In genomic region chr2:159075726-159076125, GRCh38 we compare ENCODE assay signal across 28 cellular contexts.
DNase-seq lines count a peak whose midpoint lies in the region; ATAC-seq and TF ChIP-seq lines count a peak whose summit lies in the region.
"Had no signal": no experiment of that assay in that cellular context is flagged by ENCODE, and none has a peak within 500 bp of the region (broad histone marks: within the 10 kb centered on the region; RNA-seq: fewer than 3 reads in every experiment).

No MANE protein-coding gene starts in this region.

- H2AFZ ChIP-seq in fibroblast of lung (ENCODE audit: low read length): no peak overlapping the region

- H3K9me3 Mint-ChIP-seq in activated T-helper 17 cell treated with anti-CD3 and anti-CD28 coated beads, Interleukin-2, amount 50 U/mL, for 72 hours: no peaks in the 10 kb centered on the region
- H3K9me3 Mint-ChIP-seq: activated B cell treated with CpG ODN at 0.5 μM for 24 hours; stimulated activated memory B cell treated with anti-CD40 and anti-IgM and Interleukin-4, amounts not matched to agents 10 μg/mL and 1 μg/mL and 100 μg/mL, for 72 hours had no signal

- no peaks in the 10 kb centered on the region for H3K27me3 ChIP-seq in fibroblast of lung (ENCODE audit: control insufficient read depth, insufficient read depth, low read length)
- H3K27me3 ChIP-seq: esophagus squamous epithelium, neutrophil, spleen had no signal

- CTCF ChIA-PET in HEK293 (lab: Yijun Ruan, JAX): interaction anchor here (1.1 kb wide), 1 partner anchor 22 kb away, joined by 3 read pairs; no protein-coding TSS in a partner anchor

- no peak for TF ChIP-seq CTCF in HEK293 (tag by site-specific recombination; IDR thresholded peaks at IDR 0.05)
- no peak for TF ChIP-seq CTCF in fibroblast of lung (conservative IDR thresholded peaks at IDR 0.05 in 1 of 2, IDR thresholded peaks at IDR 0.05 in 1 of 2; ENCODE audit: low read depth in 1 of 2, low read length in 2 of 2)

- no peaks in the 10 kb centered on the region for H3K4me1 Mint-ChIP-seq in activated T-helper 17 cell treated with anti-CD3 and anti-CD28 coated beads, Interleukin-2, amount 50 U/mL, for 72 hours
- H3K4me1 Mint-ChIP-seq: activated B cell treated with CpG ODN at 0.5 μM for 24 hours; IgD-negative memory B cell; stimulated activated memory B cell treated with anti-CD40 and anti-IgM and Interleukin-4, amounts not matched to agents 10 μg/mL and 1 μg/mL and 100 μg/mL, for 72 hours had no signal

- H3K36me3 ChIP-seq in HEK293 (ENCODE audit: control insufficient read depth in 2 of 2, insufficient read depth in 1 of 2, low read length in 2 of 2) (no peaks in the 10 kb centered on the region), fibroblast of lung (ENCODE audit: control insufficient read depth, insufficient read depth, low read length) (no peaks in the 10 kb centered on the region)
- H3K36me3 ChIP-seq: esophagus squamous epithelium, HAP-1, lower lobe of right lung, neutrophil, spleen, thoracic aorta had no signal

- ATAC-seq in left lobe of liver (no peak), HG02623 (IDR thresholded peaks at IDR 0.05; ENCODE audit: unreplicated experiment) (no peak)
- ATAC-seq in activated T-helper 17 cell treated with anti-CD3 and anti-CD28 coated beads, Interleukin-2, amount 50 U/mL, for 72 hours (replicated peaks): no peak
- ATAC-seq: stimulated activated memory B cell treated with anti-CD40 and anti-IgM and Interleukin-4, amounts not matched to agents 10 μg/mL and 1 μg/mL and 100 μg/mL, for 72 hours had no signal

- H3K79me2 ChIP-seq in fibroblast of lung (ENCODE audit: control insufficient read depth, insufficient read depth, low read length): peaks cover 6% of the 10 kb centered on the region

- H3K4me3 ChIP-seq in HEK293 (ENCODE audit: low read depth, low read length) (no peak overlapping the region), fibroblast of lung (replicated peaks in 1 of 4; ENCODE audit: control extremely low read depth in 1 of 4, insufficient read depth in 1 of 4, low read depth in 3 of 4, low read length in 4 of 4) (peak overlapping the region in 1 of 4 experiments; percentile 5)
- H3K4me3 ChIP-seq: esophagus squamous epithelium, HAP-1, lower lobe of right lung, spleen, thoracic aorta had no signal

- no peaks in the 10 kb centered on the region for H3K36me3 Mint-ChIP-seq in activated T-helper 17 cell treated with anti-CD3 and anti-CD28 coated beads, Interleukin-2, amount 50 U/mL, for 72 hours (ENCODE audit: low read depth)
- H3K36me3 Mint-ChIP-seq: activated naive CD8-positive, alpha-beta T cell; IgD-negative memory B cell; stimulated activated memory B cell treated with anti-CD40 and anti-IgM and Interleukin-4, amounts not matched to agents 10 μg/mL and 1 μg/mL and 100 μg/mL, for 72 hours had no signal

- H3K9me3 ChIP-seq in HEK293 (ENCODE audit: control insufficient read depth, insufficient read depth, low read depth, low read length) (no peaks in the 10 kb centered on the region), fibroblast of lung (ENCODE audit: control insufficient read depth, insufficient read depth, low read depth, low read length) (no peaks in the 10 kb centered on the region)
- H3K9me3 ChIP-seq: Caco-2, esophagus squamous epithelium, HAP-1, lower lobe of right lung, neutrophil, spleen, thoracic aorta had no signal

- no peak overlapping the region for H3K9ac ChIP-seq in fibroblast of lung (ENCODE audit: insufficient read depth, low read length)

- H3K27ac Mint-ChIP-seq in activated T-helper 17 cell treated with anti-CD3 and anti-CD28 coated beads, Interleukin-2, amount 50 U/mL, for 72 hours: no peak overlapping the region
- H3K27ac Mint-ChIP-seq: activated B cell treated with CpG ODN at 0.5 μM for 24 hours; activated naive CD8-positive, alpha-beta T cell; IgD-negative memory B cell; stimulated activated memory B cell treated with anti-CD40 and anti-IgM and Interleukin-4, amounts not matched to agents 10 μg/mL and 1 μg/mL and 100 μg/mL, for 72 hours had no signal

- DNase-seq in amniotic epithelial cell (ENCODE audit: low read depth) (peak; percentile 33), fibroblast of lung (ENCODE audit: low read depth in 2 of 2) (peak; percentile 54 to 67), renal cortical epithelial cell (ENCODE audit: low read depth) (peak; percentile 67), left lobe of liver (ENCODE audit: low spot score) (no peak), DMS 273 (lab: John Stamatoyannopoulos, UW; ENCODE audit: unreplicated experiment) (no peak)
- DNase-seq: ACHN; activated B cell treated with CpG ODN at 0.5 μM for 24 hours; activated CD4-positive, alpha-beta T cell treated with anti-CD3 and anti-CD28 coated beads, Interleukin-2, amount 50 U/mL, for 48 hours; C1 segment of cervical spinal cord; Caco-2; DND-41; esophagus squamous epithelium; kidney; lower lobe of right lung; NCI-H1417; NCI-H446 treated with DMSO at 0.1 percent for 48 hours; Right ventricle myocardium superior; spleen; stimulated activated CD4-positive, alpha-beta T cell treated with anti-CD3 and anti-CD28 coated beads, Interleukin-4, amount 100 ng/mL, for 1 hour had no signal

- POLR2A ChIA-PET in HEK293 (lab: Yijun Ruan, JAX): no interaction called here

- peak overlapping the region; percentile 66 for H3K4me2 ChIP-seq in fibroblast of lung (ENCODE audit: extremely low read depth, insufficient read depth, low read length)

- H3K4me1 ChIP-seq in HEK293 (ENCODE audit: control insufficient read depth, insufficient read depth, low read length) (no peaks in the 10 kb centered on the region), fibroblast of lung (ENCODE audit: control insufficient read depth, extremely low read depth, insufficient read depth, low read length) (peaks cover 29% of the 10 kb centered on the region)
- H3K4me1 ChIP-seq: Caco-2 had no signal

- no peak overlapping the region for H3K4me3 Mint-ChIP-seq in activated T-helper 17 cell treated with anti-CD3 and anti-CD28 coated beads, Interleukin-2, amount 50 U/mL, for 72 hours
- H3K4me3 Mint-ChIP-seq: activated B cell treated with CpG ODN at 0.5 μM for 24 hours; activated naive CD8-positive, alpha-beta T cell; IgD-negative memory B cell; stimulated activated memory B cell treated with anti-CD40 and anti-IgM and Interleukin-4, amounts not matched to agents 10 μg/mL and 1 μg/mL and 100 μg/mL, for 72 hours had no signal

- no peak overlapping the region for H3K27ac ChIP-seq in HEK293 (ENCODE audit: extremely low read depth, low read depth, low read length)
- peak overlapping the region; percentile 45 for H3K27ac ChIP-seq in fibroblast of lung (ENCODE audit: insufficient read depth, low read length)
- H3K27ac ChIP-seq: lower lobe of right lung, neutrophil, spleen, thoracic aorta had no signal

- H4K20me1 ChIP-seq in fibroblast of lung (ENCODE audit: control insufficient read depth, extremely low read depth, insufficient read depth, low read length): no peaks in the 10 kb centered on the region

- no peaks in the 10 kb centered on the region for H3K27me3 Mint-ChIP-seq in activated T-helper 17 cell treated with anti-CD3 and anti-CD28 coated beads, Interleukin-2, amount 50 U/mL, for 72 hours
- H3K27me3 Mint-ChIP-seq: activated naive CD8-positive, alpha-beta T cell; stimulated activated memory B cell treated with anti-CD40 and anti-IgM and Interleukin-4, amounts not matched to agents 10 μg/mL and 1 μg/mL and 100 μg/mL, for 72 hours had no signal

TF ChIP-seq in HEK293, 187 proteins besides CTCF, POLR2A, EP300 and RAD21:
- TF ChIP-seq PRDM6 (tag by site-specific recombination; IDR thresholded peaks at IDR 0.05): peak; percentile 21; the same call in 1 of the 2 replicates
- TF ChIP-seq MZF1 (tag by site-specific recombination; IDR thresholded peaks at IDR 0.05; ENCODE audit: borderline replicate concordance): no peak
TF ChIP-seq in HEK293: peak in this region for 1.

Comparison
In these comparisons a context has a peak if more than half of its experiments do, and no peak if none do; other contexts are left out.
1. DNase-seq: peak in amniotic epithelial cell (single experiment), fibroblast of lung (2 of 2) and renal cortical epithelial cell (single experiment); none in left lobe of liver (single experiment) and DMS 273 (single experiment).